1 cellular context compared by ENCODE assay signal in the genomic region with DNA sequence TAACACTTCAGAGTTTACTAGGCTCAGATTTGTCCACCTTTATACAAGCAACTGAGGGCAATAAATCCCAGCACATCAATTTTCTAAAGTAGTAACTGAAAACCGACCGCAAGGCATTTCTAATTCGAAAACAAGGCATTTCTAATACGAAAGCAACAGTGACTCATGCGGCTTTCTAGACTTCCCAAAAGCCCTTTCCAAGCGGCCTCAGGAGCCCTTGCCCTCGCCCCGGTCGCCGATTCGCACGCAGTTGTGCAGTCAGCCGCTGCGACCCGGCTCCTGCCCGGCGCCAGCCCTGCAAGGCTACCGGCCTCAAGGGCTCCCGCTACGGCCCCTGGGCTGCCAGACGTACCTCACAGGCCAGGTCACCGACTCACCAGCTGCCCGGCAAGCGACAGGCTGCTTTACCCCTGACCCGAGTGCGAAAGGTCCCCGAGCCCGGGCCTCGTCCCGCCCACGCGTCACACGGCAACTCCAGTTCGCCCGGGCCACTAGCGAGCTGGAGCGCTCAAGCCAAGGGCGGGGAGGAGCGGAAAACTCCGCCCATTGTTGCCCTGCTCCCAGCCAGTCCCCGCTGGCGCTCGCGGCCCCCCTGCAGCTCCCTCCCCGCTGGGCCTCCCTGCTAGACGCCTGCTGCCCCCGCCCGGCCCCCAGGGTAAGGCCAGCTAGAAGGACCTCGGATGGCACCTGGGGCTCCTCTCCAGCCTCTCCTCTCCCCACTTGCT.
TF ChIP-seq lines count a peak whose summit lies in the region.

No MANE protein-coding gene starts in this region.

TF ChIP-seq in PFSK-1, 5 proteins besides CTCF, POLR2A, EP300 and RAD21 (continued from another document):
- TF ChIP-seq FOXP2 (optimal IDR thresholded peaks at IDR 0.05; ENCODE audit: borderline replicate concordance, extremely low read depth, extremely low read length, insufficient read depth) (peak; percentile 93), TAF1 (IDR thresholded peaks at IDR 0.05; ENCODE audit: borderline replicate concordance, insufficient read depth, low read length) (no peak)
